ENCODE assay signal across 21 cellular contexts in the genomic region with DNA sequence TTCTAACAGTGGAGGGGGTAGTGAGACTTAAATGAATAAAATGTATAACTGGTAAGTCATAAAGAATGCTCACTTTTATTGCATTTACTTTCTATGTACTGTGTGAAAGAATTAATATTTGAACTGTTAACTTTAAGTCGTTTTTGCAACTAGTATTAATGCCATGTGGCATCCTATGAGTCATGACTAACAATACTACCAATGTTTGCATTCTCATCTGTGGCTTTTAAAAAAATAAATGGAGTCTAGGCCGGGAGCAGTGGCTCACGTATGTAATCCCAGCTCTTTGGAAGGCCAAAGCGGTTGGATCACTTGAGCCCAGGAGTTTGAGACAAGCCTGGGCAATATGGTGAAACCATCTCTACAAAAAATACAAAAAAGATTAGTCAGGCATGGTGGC. TPM values are rescaled to one million over a fixed set of nuclear protein-coding genes. Genes with fewer than 3 reads are reported as not detected.
DNase-seq lines count a peak whose midpoint lies in the region; ATAC-seq and FAIRE-seq lines count a peak whose summit lies in the region.
"Had no signal": no experiment of that assay in that cellular context is flagged by ENCODE, and none has a peak within 500 bp of the region (broad histone marks: within the 10 kb centered on the region; RNA-seq: fewer than 3 reads in every experiment).

No MANE protein-coding gene starts in this region.

- H3K27me3 ChIP-seq in adipocyte (replicated peaks; ENCODE audit: control insufficient read depth, insufficient read depth, low read length), result no peaks in the 10 kb centered on the region
- H3K27me3 ChIP-seq: body of pancreas, right atrium auricular region, uterus had no signal

- ATAC-seq in HG02970 (IDR thresholded peaks at IDR 0.05; ENCODE audit: low FRiP score, unreplicated experiment), result no peak
- ATAC-seq: body of pancreas; effector memory CD8-positive, alpha-beta T cell; lower lobe of right lung; stimulated activated effector memory CD8-positive, alpha-beta T cell treated with anti-CD3 and anti-CD28 coated beads, Interleukin-12 subunit alpha, Interleukin-12 subunit beta, amount 100 ng/mL, for 72 hours had no signal

- no peak overlapping the region for H3K9ac ChIP-seq in adipocyte (ENCODE audit: low read length)

- no peaks in the 10 kb centered on the region for H3K9me3 ChIP-seq in adipocyte (ENCODE audit: control insufficient read depth, low read length)
- H3K9me3 ChIP-seq: body of pancreas, lower lobe of right lung, right atrium auricular region, uterus had no signal

- peak; percentile 6 for DNase-seq in HPDE6-E6E7 (ENCODE audit: extremely low spot score)
- peak; percentile 21 for DNase-seq in adipocyte (ENCODE audit: low read depth)
- peak; percentile 63 for DNase-seq in fibroblast of peridontal ligament (ENCODE audit: extremely low read depth)
- DNase-seq in urothelium cell line (ENCODE audit: low spot score), result peak; percentile 21
- no peak for DNase-seq in NCI-H82 treated with DMSO at 0.1 percent for 48 hours (lab: John Stamatoyannopoulos, UW; ENCODE audit: unreplicated experiment)
- DNase-seq in cerebellum (ENCODE audit: low spot score), result no peak
- DNase-seq: activated CD4-positive, alpha-beta T cell treated with anti-CD3 and anti-CD28 coated beads, Interleukin-2, amount 50 U/mL, for 48 hours; body of pancreas; CD4-positive, alpha-beta T cell; effector memory CD8-positive, alpha-beta T cell; KBM-7; lower lobe of right lung; NCI-H187 treated with DMSO at 0.1 percent for 48 hours; NCI-H69; stimulated activated CD4-positive, alpha-beta T cell treated with anti-CD3 and anti-CD28 coated beads, Interleukin-4, amount 100 ng/mL, for 24 hours; T1000; uterus had no signal

- no peak for FAIRE-seq in urothelium cell line (lab: Jason Lieb, UNC)

- no peaks in the 10 kb centered on the region for H3K4me1 ChIP-seq in adipocyte (ENCODE audit: control insufficient read depth, insufficient read depth, low read length)
- H3K4me1 ChIP-seq: body of pancreas, lower lobe of right lung, right atrium auricular region, uterus had no signal

- peaks cover 28% of the 10 kb centered on the region for H3K36me3 ChIP-seq in adipocyte (ENCODE audit: control insufficient read depth, insufficient read depth, low read length, severe bottlenecking)
- H3K36me3 ChIP-seq: right atrium auricular region, uterus had no signal

- no peak overlapping the region for H3K4me3 ChIP-seq in adipocyte (ENCODE audit: low read length)
- H3K4me3 ChIP-seq: body of pancreas, lower lobe of right lung, right atrium auricular region, uterus had no signal

RNA-seq across cellular contexts. Expression of a gene that starts 5.2 kb away (rescaled TPM):
- not detected for total RNA-seq in cerebellum
- total RNA-seq: activated T-helper 1 cell treated with anti-CD3 and anti-CD28 coated beads, Interleukin-12 subunit alpha, Interleukin-12 subunit beta, Interleukin-2, Interleukin-4 antibody, amounts not matched to agents 30 ng/mL and 10 ng/mL and 1 ng/mL, durations not matched to agents 14 hours and 24 hours and 36 hours; body of pancreas; CD4-positive, alpha-beta T cell; lower lobe of right lung; right atrium auricular region; uterus had no signal

RNA-seq across cellular contexts. Expression of a gene that starts 39.3 kb away (rescaled TPM):
- 32.9 TPM for total RNA-seq in cerebellum

RNA-seq across cellular contexts. Expression of a gene that starts 39.4 kb away (rescaled TPM):
- 26.7 TPM for total RNA-seq in cerebellum

Comparison
In these comparisons a context has a peak if more than half of its experiments do, and no peak if none do; other contexts are left out.
1. DNase-seq: peak in HPDE6-E6E7 (single experiment), adipocyte (single experiment), fibroblast of peridontal ligament (single experiment) and urothelium cell line (single experiment); none in NCI-H82 treated with DMSO at 0.1 percent for 48 hours (single experiment) and cerebellum (single experiment).